ENCODE assay signal across 9 cellular contexts in genomic region chr22:47213571-47214230, GRCh38.
DNase-seq lines count a peak whose midpoint lies in the region; ATAC-seq, FAIRE-seq and TF ChIP-seq lines count a peak whose summit lies in the region.
"Had no signal": no experiment of that assay in that cellular context is flagged by ENCODE, and none has a peak within 500 bp of the region (broad histone marks: within the 10 kb centered on the region; RNA-seq: fewer than 3 reads in every experiment).

No MANE protein-coding gene starts in this region.

- H3K4me1 Mint-ChIP-seq in activated naive CD8-positive, alpha-beta T cell treated with anti-CD3 and anti-CD28 coated beads, Interleukin-2, amount 10 ng/mL, durations not matched to agents 7 days and 5 days = no peaks in the 10 kb centered on the region

- no peaks in the 10 kb centered on the region for H3K27me3 Mint-ChIP-seq in activated naive CD8-positive, alpha-beta T cell treated with anti-CD3 and anti-CD28 coated beads, Interleukin-2, amount 10 ng/mL, durations not matched to agents 7 days and 5 days

- POLR2A ChIA-PET in RWPE1 (lab: Yijun Ruan, JAX; ENCODE audit: low non-redundant PET) = no interaction called here
- POLR2A ChIA-PET in activated naive CD8-positive, alpha-beta T cell treated with anti-CD3 and anti-CD28 coated beads, Interleukin-2, amount 10 ng/mL, durations not matched to agents 7 days and 5 days (lab: Charles Lee) = no interaction called here

- H3K36me3 ChIP-seq in left ventricle myocardium inferior = no peaks in the 10 kb centered on the region

- no peak overlapping the region for H3K4me3 Mint-ChIP-seq in activated naive CD8-positive, alpha-beta T cell treated with anti-CD3 and anti-CD28 coated beads, Interleukin-2, amount 10 ng/mL, durations not matched to agents 7 days and 5 days
- H3K4me3 Mint-ChIP-seq: dendritic cell treated with granulocyte-macrophage colony-stimulating factor and Interleukin-4, amounts not matched to agents 40 ng/mL and 50 ng/mL, for 4 days had no signal

- CTCF ChIA-PET in RWPE1 (lab: Yijun Ruan, JAX) = interaction anchor here (0.6 to 0.9 kb wide), 4 partner anchors 10 to 75 kb away, joined by 3 read pairs; no protein-coding TSS in a partner anchor

- H3K9me3 Mint-ChIP-seq in activated naive CD8-positive, alpha-beta T cell treated with anti-CD3 and anti-CD28 coated beads, Interleukin-2, amount 10 ng/mL, durations not matched to agents 7 days and 5 days = peaks cover 6% of the 10 kb centered on the region

- intact Hi-C loops in left ventricle myocardium inferior (cut with micrococcal nuclease) (no loop called here), Right ventricle myocardium inferior (cut with DNase I) (no loop called here)

- no peaks in the 10 kb centered on the region for H3K4me1 ChIP-seq in left ventricle myocardium inferior

- TF ChIP-seq CTCF in left ventricle myocardium inferior (IDR thresholded peaks at IDR 0.05; ENCODE audit: borderline replicate concordance) (peak; percentile 65), RWPE1 (conservative IDR thresholded peaks at IDR 0.05; ENCODE audit: low read depth) (peak; percentile 62)

- ATAC-seq in Right ventricle myocardium inferior (no peak), HG02938 (IDR thresholded peaks at IDR 0.05; ENCODE audit: unreplicated experiment) (no peak), HG03196 (IDR thresholded peaks at IDR 0.05; ENCODE audit: unreplicated experiment) (no peak)
- peak; percentile 83 for ATAC-seq in activated naive CD8-positive, alpha-beta T cell treated with anti-CD3 and anti-CD28 coated beads, Interleukin-2, amount 10 ng/mL, durations not matched to agents 7 days and 5 days (ENCODE audit: low read depth)

- DNase-seq in left ventricle myocardium inferior (no peak), Right ventricle myocardium inferior (ENCODE audit: missing footprints) (no peak), RWPE1 (ENCODE audit: low spot score) (peak; percentile 33), lung microvascular endothelial cell (ENCODE audit: low read depth in 2 of 2) (peak; percentile 33 to 34), urothelium cell line (ENCODE audit: low spot score) (peak; percentile 81)
- peak; percentile 63 for DNase-seq in activated naive CD8-positive, alpha-beta T cell treated with anti-CD3 and anti-CD28 coated beads, Interleukin-2, amount 10 ng/mL, durations not matched to agents 7 days and 5 days

- no peaks in the 10 kb centered on the region for H3K9me3 ChIP-seq in left ventricle myocardium inferior (replicated peaks)

- no peak overlapping the region for H3K27ac Mint-ChIP-seq in activated naive CD8-positive, alpha-beta T cell treated with anti-CD3 and anti-CD28 coated beads, Interleukin-2, amount 10 ng/mL, durations not matched to agents 7 days and 5 days
- H3K27ac Mint-ChIP-seq: dendritic cell treated with granulocyte-macrophage colony-stimulating factor and Interleukin-4, amounts not matched to agents 40 ng/mL and 50 ng/mL, for 4 days had no signal

- FAIRE-seq in urothelium cell line (lab: Jason Lieb, UNC) = no peak

- H3K27ac ChIP-seq in left ventricle myocardium inferior (replicated peaks) (no peak overlapping the region), RWPE1 (no peak overlapping the region)

- no peak overlapping the region for H3K4me3 ChIP-seq in left ventricle myocardium inferior

- H3K36me3 Mint-ChIP-seq in activated naive CD8-positive, alpha-beta T cell treated with anti-CD3 and anti-CD28 coated beads, Interleukin-2, amount 10 ng/mL, durations not matched to agents 7 days and 5 days = no peaks in the 10 kb centered on the region

- H3K27me3 ChIP-seq in left ventricle myocardium inferior (ENCODE audit: low read depth) = peaks cover 15% of the 10 kb centered on the region

Comparison
In these comparisons a context has a peak if more than half of its experiments do, and no peak if none do; other contexts are left out.
1. DNase-seq: peak in RWPE1 (single experiment), activated naive CD8-positive, alpha-beta T cell treated with anti-CD3 and anti-CD28 coated beads, Interleukin-2, amount 10 ng/mL, durations not matched to agents 7 days and 5 days (single experiment), lung microvascular endothelial cell (2 of 2) and urothelium cell line (single experiment); none in left ventricle myocardium inferior (single experiment) and Right ventricle myocardium inferior (single experiment).